10 cellular contexts compared by ENCODE assay signal in genomic region chr5:132750471-132751230, GRCh38. TPM values are rescaled to one million over a fixed set of nuclear protein-coding genes. Genes with fewer than 3 reads are reported as not detected.
DNase-seq lines count a peak whose midpoint lies in the region; ATAC-seq and TF ChIP-seq lines count a peak whose summit lies in the region.
"Had no signal": no experiment of that assay in that cellular context is flagged by ENCODE, and none has a peak within 500 bp of the region (broad histone marks: within the 10 kb centered on the region; RNA-seq: fewer than 3 reads in every experiment).

No MANE protein-coding gene starts in this region.

- H3K79me2 ChIP-seq in osteoblast (ENCODE audit: insufficient read depth, low read length) = no peaks in the 10 kb centered on the region

- H3K36me3 Mint-ChIP-seq in T-helper 1 cell treated with Interleukin-12 subunit alpha and Interleukin-12 subunit beta and Interleukin-4 antibody, amounts not matched to agents 30 μg/mL and 1 μg/mL, for 36 hours (ENCODE audit: low read depth) = peaks cover 20% of the 10 kb centered on the region

- WGBS in esophagus squamous epithelium, 2 donors = 76 to 80% methylated on average over 9 to 10 of the region's 10 CpGs

- no peak for TF ChIP-seq CTCF in osteoblast (IDR thresholded peaks at IDR 0.05; ENCODE audit: extremely low read depth, low read depth, low read length)
- TF ChIP-seq CTCF in esophagus squamous epithelium (IDR thresholded peaks at IDR 0.05) = no peak

- H3K4me3 ChIP-seq in osteoblast (ENCODE audit: insufficient read depth, low read length) (no peak overlapping the region), esophagus squamous epithelium (no peak overlapping the region)

- H3K4me1 ChIP-seq in osteoblast (ENCODE audit: insufficient read depth, low read length) (peaks cover 18% of the 10 kb centered on the region), esophagus squamous epithelium (peaks cover 0 to 19% (median 9%) of the 10 kb centered on the region in 3 donors)

- peaks cover 29% of the 10 kb centered on the region for H4K20me1 ChIP-seq in osteoblast (ENCODE audit: insufficient read depth, low read length)

- peaks cover 73% of the 10 kb centered on the region for H3K27me3 ChIP-seq in osteoblast (ENCODE audit: insufficient read depth, low read length)
- H3K27me3 ChIP-seq in esophagus squamous epithelium = peaks cover 0 to 27% (median 0%) of the 10 kb centered on the region in 4 donors

- no peaks in the 10 kb centered on the region for H3K9me3 Mint-ChIP-seq in T-helper 1 cell treated with Interleukin-12 subunit alpha and Interleukin-12 subunit beta and Interleukin-4 antibody, amounts not matched to agents 30 μg/mL and 1 μg/mL, for 36 hours

- peak overlapping the region; percentile 65 for H3K4me2 ChIP-seq in osteoblast (ENCODE audit: insufficient read depth, low read length)

- H3K36me3 ChIP-seq in osteoblast (ENCODE audit: insufficient read depth, low read length) (no peaks in the 10 kb centered on the region), esophagus squamous epithelium (no peaks in the 10 kb centered on the region)

- TF ChIP-seq POLR2A in esophagus squamous epithelium (IDR thresholded peaks at IDR 0.05) = no peak

- H3K27ac Mint-ChIP-seq in T-helper 1 cell treated with Interleukin-12 subunit alpha and Interleukin-12 subunit beta and Interleukin-4 antibody, amounts not matched to agents 30 μg/mL and 1 μg/mL, for 36 hours = peak overlapping the region; percentile 91

- H3K27ac ChIP-seq in osteoblast (ENCODE audit: low read depth, low read length) (no peak overlapping the region), esophagus squamous epithelium (no peak overlapping the region)

- no peak overlapping the region for H2AFZ ChIP-seq in osteoblast (ENCODE audit: low read length)

- H3K9me3 ChIP-seq in osteoblast (ENCODE audit: low read depth, low read length) (no peaks in the 10 kb centered on the region), esophagus squamous epithelium (no peaks in the 10 kb centered on the region)

- peak; percentile 37 for ATAC-seq in GM19463 (IDR thresholded peaks at IDR 0.05; ENCODE audit: unreplicated experiment)
- peak; percentile 41 for ATAC-seq in HG03354 (IDR thresholded peaks at IDR 0.05; ENCODE audit: poor library complexity, severe bottlenecking, unreplicated experiment)

- peak overlapping the region; percentile 4 for H3K4me3 Mint-ChIP-seq in T-helper 1 cell treated with Interleukin-12 subunit alpha and Interleukin-12 subunit beta and Interleukin-4 antibody, amounts not matched to agents 30 μg/mL and 1 μg/mL, for 36 hours

- peaks cover 61% of the 10 kb centered on the region for H3K4me1 Mint-ChIP-seq in T-helper 1 cell treated with Interleukin-12 subunit alpha and Interleukin-12 subunit beta and Interleukin-4 antibody, amounts not matched to agents 30 μg/mL and 1 μg/mL, for 36 hours (ENCODE audit: low read depth)

- no peak for DNase-seq in T-helper 1 cell
- DNase-seq in osteoblast (ENCODE audit: insufficient read length, low spot score, missing footprints) = peak; percentile 77
- no peak for DNase-seq in esophagus squamous epithelium (lab: John Stamatoyannopoulos, UW)
- no peak for DNase-seq in SK-N-DZ (ENCODE audit: low spot score)
- no peak for DNase-seq in dedifferentiated amniotic fluid mesenchymal stem cell (ENCODE audit: extremely low spot score)
- DNase-seq: DND-41, SHP77 treated with DMSO at 0.1 percent for 48 hours had no signal

- peaks cover 6% of the 10 kb centered on the region for H3K27me3 Mint-ChIP-seq in T-helper 1 cell treated with Interleukin-12 subunit alpha and Interleukin-12 subunit beta and Interleukin-4 antibody, amounts not matched to agents 30 μg/mL and 1 μg/mL, for 36 hours (ENCODE audit: low read depth)

- intact Hi-C loops in esophagus squamous epithelium (cut with DNase I) = no loop called here

RNA-seq across cellular contexts. Expression of gene CCNI2, which starts 3.4 kb away (rescaled TPM):
- total RNA-seq in osteoblast = not detected in 2 replicates
- under 1 TPM in 2 of 4 donors, not detected in 2; 0.19 to 0.29 TPM for total RNA-seq in esophagus squamous epithelium
- polyA plus RNA-seq in SK-N-DZ (2014; cell fraction: cytosol; rRNA removed) = not detected in 2 replicates
- polyA plus RNA-seq in SK-N-DZ (2014; cell fraction: nucleus; rRNA removed) = 0.13 TPM in 1 of 2 replicates, not detected in the other

RNA-seq across cellular contexts. Expression of gene KIF3A, which starts 13.3 kb away (rescaled TPM):
- total RNA-seq in osteoblast (8.5 and 12.7 TPM in 2 replicates), esophagus squamous epithelium (1 to 10 TPM; 2.2 to 7.6 (median 4.6) TPM)
- polyA plus RNA-seq in SK-N-DZ (2014; cell fraction: cytosol; rRNA removed) = 13.8 and 15.9 TPM in 2 replicates
- polyA plus RNA-seq in SK-N-DZ (2014; cell fraction: nucleus; rRNA removed) = 14.9 and 18.4 TPM in 2 replicates

RNA-seq across cellular contexts. Expression of gene SEPTIN8, which starts 26.4 kb away (rescaled TPM):
- total RNA-seq in osteoblast (32.1 and 33.7 TPM in 2 replicates), esophagus squamous epithelium (10 to 100 TPM; 31.9 to 44.9 (median 38.3) TPM)
- polyA plus RNA-seq in SK-N-DZ (2014; cell fraction: cytosol; rRNA removed) = 32.3 and 32.6 TPM in 2 replicates
- 84.5 and 109 TPM in 2 replicates for polyA plus RNA-seq in SK-N-DZ (2014; cell fraction: nucleus; rRNA removed)
